Comparison of ENCODE assay signal across 21 cellular contexts in the genomic region with DNA sequence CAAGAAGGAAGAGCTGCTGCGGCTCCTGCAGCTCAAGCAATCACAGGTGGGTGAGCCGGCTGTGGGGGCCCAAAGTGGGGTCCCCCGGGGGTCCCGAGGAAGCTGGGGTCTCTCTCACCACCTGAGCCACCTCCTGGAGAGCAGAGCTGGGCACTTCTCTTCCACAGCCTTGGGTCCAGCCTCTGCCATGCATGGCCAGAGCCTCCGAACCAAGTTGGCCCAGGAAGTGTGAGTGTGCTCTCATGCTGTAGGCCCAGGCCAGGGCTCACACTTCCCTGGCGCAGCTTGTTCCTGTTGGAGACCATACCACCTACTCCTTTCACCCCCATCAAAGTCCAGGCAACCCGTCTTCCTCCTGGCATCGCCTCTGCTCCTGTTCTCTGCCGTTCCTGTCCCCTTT. TPM values are rescaled to one million over a fixed set of nuclear protein-coding genes. Genes with fewer than 3 reads are reported as not detected.
DNase-seq lines count a peak whose midpoint lies in the region; TF ChIP-seq lines count a peak whose summit lies in the region.
"Had no signal": no experiment of that assay in that cellular context is flagged by ENCODE, and none has a peak within 500 bp of the region (broad histone marks: within the 10 kb centered on the region; RNA-seq: fewer than 3 reads in every experiment).

No MANE protein-coding gene starts in this region.

- TF ChIP-seq CTCF in chondrocyte (IDR thresholded peaks at IDR 0.05) (no peak), sigmoid colon (IDR thresholded peaks at IDR 0.05) (no peak)

- no peak overlapping the region for H3K4ac ChIP-seq in neuronal stem cell (ENCODE audit: low read length)

- H3K36me3 ChIP-seq in neuronal stem cell (replicated peaks in 1 of 2; ENCODE audit: control insufficient read depth in 2 of 2, insufficient read depth in 2 of 2, low read length in 2 of 2), result no peaks in the 10 kb centered on the region
- peaks cover 0 to 14% (median 3%) of the 10 kb centered on the region in 4 donors for H3K36me3 ChIP-seq in sigmoid colon
- H3K36me3 ChIP-seq: BE2C; BLaER1 treated with 17β-estradiol and CSF1 and Interleukin-3, amounts not matched to agents 10 nM and 100 nM had no signal

- H2AFZ ChIP-seq in neuronal stem cell (ENCODE audit: low read length), result no peak overlapping the region
- H2AFZ ChIP-seq: GM23338 had no signal

- peaks cover 76% of the 10 kb centered on the region for H3K27me3 Mint-ChIP-seq in chondrocyte (ENCODE audit: low read depth)

- no peak for TF ChIP-seq POLR2A in sigmoid colon (IDR thresholded peaks at IDR 0.05)

- peaks cover 0 to 38% (median 0%) of the 10 kb centered on the region in 3 experiments for H3K27me3 ChIP-seq in neuronal stem cell (ENCODE audit: control insufficient read depth in 3 of 3, insufficient read depth in 3 of 3, low read depth in 1 of 3, low read length in 3 of 3)
- no peaks in the 10 kb centered on the region for H3K27me3 ChIP-seq in sigmoid colon
- H3K27me3 ChIP-seq: BE2C; BLaER1 treated with 17β-estradiol and CSF1 and Interleukin-3, amounts not matched to agents 10 nM and 100 nM had no signal

- H2BK15ac ChIP-seq in neuronal stem cell (ENCODE audit: low read length), result peak overlapping the region; percentile 62

- no peak overlapping the region for H3K27ac ChIP-seq in neuronal stem cell (replicated peaks; ENCODE audit: low read length)
- H3K27ac ChIP-seq in sigmoid colon, result peak overlapping the region in 3 of 4 donors; percentile 83 to 95 (median 91)
- H3K27ac ChIP-seq: A549; BLaER1 treated with 17β-estradiol and CSF1 and Interleukin-3, amounts not matched to agents 10 nM and 100 nM had no signal

- DNase-seq in chondrocyte (ENCODE audit: low spot score), result peak; percentile 65
- DNase-seq in neuronal stem cell (ENCODE audit: low spot score), result no peak
- no peak for DNase-seq in sigmoid colon
- DNase-seq in stimulated activated CD8-positive, alpha-beta memory T cell treated with anti-CD3 and anti-CD28 coated beads, Interleukin-4, amount 100 ng/mL, for 48 hours, result no peak
- no peak for DNase-seq in NCI-H226
- DNase-seq in activated CD4-positive, CD25-positive, alpha-beta regulatory T cell (lab: John Stamatoyannopoulos, UW), result no peak
- DNase-seq: 8988T; ACHN; AML-193; BE2C; Calu3; CD4-positive, alpha-beta T cell; COR-L47; DMS53; DMS79 treated with DMSO at 0.1 percent for 48 hours; GF-D8; H9 had no signal

- H3K27ac Mint-ChIP-seq in chondrocyte (ENCODE audit: unreplicated experiment), result no peak overlapping the region
- H3K27ac Mint-ChIP-seq: CD14-positive monocyte; CD4-positive, alpha-beta T cell; GM23338 had no signal

- H3K18ac ChIP-seq in neuronal stem cell (ENCODE audit: low read length), result peak overlapping the region; percentile 16

- H3K9ac ChIP-seq in neuronal stem cell (ENCODE audit: low read depth, low read length, poor library complexity), result no peak overlapping the region
- H3K9ac ChIP-seq: BLaER1 treated with 17β-estradiol and CSF1 and Interleukin-3, amounts not matched to agents 10 nM and 100 nM had no signal

- H4K8ac ChIP-seq in neuronal stem cell (ENCODE audit: low read depth, low read length), result no peak overlapping the region

- no peak overlapping the region for H3K4me2 ChIP-seq in neuronal stem cell (ENCODE audit: insufficient read depth, low read length, poor library complexity, severe bottlenecking)
- H3K4me2 ChIP-seq: A549; BLaER1 treated with 17β-estradiol and CSF1 and Interleukin-3, amounts not matched to agents 10 nM and 100 nM; GM23338 had no signal

- WGBS in neuronal stem cell (ENCODE audit: extremely low coverage in 2 of 2, insufficient read length in 2 of 2, insufficient replicate concordance in 1 of 2), 2 donors, result no CpG with 5 or more reads among the region's 9 CpGs
- WGBS in sigmoid colon, 2 donors, result 67 to 76% methylated on average over 9 of the region's 9 CpGs

- H3K23ac ChIP-seq in neuronal stem cell (ENCODE audit: low read depth, low read length, poor library complexity), result no peak overlapping the region

- no peak overlapping the region for H2BK12ac ChIP-seq in neuronal stem cell (ENCODE audit: low read length)

- H3K4me1 Mint-ChIP-seq in chondrocyte (ENCODE audit: low read depth), result peaks cover 8% of the 10 kb centered on the region
- H3K4me1 Mint-ChIP-seq: CD14-positive monocyte had no signal

- H2AK5ac ChIP-seq in neuronal stem cell (ENCODE audit: low read depth, low read length), result peak overlapping the region; percentile 35

- intact Hi-C loops in sigmoid colon (cut with DNase I), result loop anchor here (2.0 to 5.0 kb wide), 2 partner anchors 14 to 42 kb away; no protein-coding TSS in a partner anchor

- H3K4me1 ChIP-seq in neuronal stem cell (ENCODE audit: control insufficient read depth in 2 of 2, insufficient read depth in 1 of 2, low read depth in 1 of 2, low read length in 2 of 2) (peaks cover 0 to 1% of the 10 kb centered on the region in 2 donors), sigmoid colon (peaks cover 0 to 95% (median 84%) of the 10 kb centered on the region in 4 donors)
- H3K4me1 ChIP-seq: A549; BLaER1 treated with 17β-estradiol and CSF1 and Interleukin-3, amounts not matched to agents 10 nM and 100 nM had no signal

- no peak overlapping the region for H3K4me3 Mint-ChIP-seq in chondrocyte (ENCODE audit: unreplicated experiment)
- H3K4me3 Mint-ChIP-seq: CD14-positive monocyte; CD4-positive, alpha-beta T cell; GM23338; H9 had no signal

- no peak overlapping the region for H2BK120ac ChIP-seq in neuronal stem cell (ENCODE audit: low read depth, low read length)

- H3K9me3 ChIP-seq in neuronal stem cell (replicated peaks in 1 of 2; ENCODE audit: control insufficient read depth in 2 of 2, insufficient read depth in 1 of 2, low read depth in 1 of 2, low read length in 2 of 2) (no peaks in the 10 kb centered on the region), sigmoid colon (no peaks in the 10 kb centered on the region)
- H3K9me3 ChIP-seq: A549; BE2C; BLaER1 treated with 17β-estradiol and CSF1 and Interleukin-3, amounts not matched to agents 10 nM and 100 nM had no signal

- no peak for TF ChIP-seq EP300 in sigmoid colon (IDR thresholded peaks at IDR 0.05)

- peaks cover under 1% of the 10 kb centered on the region for H3K36me3 Mint-ChIP-seq in chondrocyte (ENCODE audit: low read depth)
- H3K36me3 Mint-ChIP-seq: CD14-positive monocyte had no signal

- H3K79me1 ChIP-seq in neuronal stem cell (ENCODE audit: low read depth, low read length), result no peaks in the 10 kb centered on the region

- peak overlapping the region in 1 of 2 donors; percentile 8 for H3K4me3 ChIP-seq in neuronal stem cell (ENCODE audit: low read length in 2 of 2)
- no peak overlapping the region for H3K4me3 ChIP-seq in sigmoid colon
- H3K4me3 ChIP-seq: A549; BLaER1 treated with 17β-estradiol and CSF1 and Interleukin-3, amounts not matched to agents 10 nM and 100 nM; GM23338 had no signal

- H2BK5ac ChIP-seq in neuronal stem cell (ENCODE audit: low read length), result no peak overlapping the region

- H3K9me3 Mint-ChIP-seq in chondrocyte (ENCODE audit: low read depth), result no peaks in the 10 kb centered on the region
- H3K9me3 Mint-ChIP-seq: CD14-positive monocyte; CD4-positive, alpha-beta T cell; GM23338; H9 had no signal

- H3K14ac ChIP-seq in neuronal stem cell (ENCODE audit: low read length), result no peak overlapping the region

- no peak overlapping the region for H4K91ac ChIP-seq in neuronal stem cell (ENCODE audit: low read depth, low read length, poor library complexity)

RNA-seq across cellular contexts. Expression of a gene that starts 19.7 kb away (rescaled TPM):
- total RNA-seq in chondrocyte (0.05 to 0.36 TPM (median 0.10 TPM) in 3 replicates), sigmoid colon (100 to 1,000 TPM in 1 of 4 donors, 10 to 100 TPM in 2, 1 to 10 TPM in 1; 8.2 to 106 (median 35.7) TPM)
- 0.42 TPM for polyA plus RNA-seq in neuronal stem cell (2013, experiment 1 of 2)
- polyA plus RNA-seq in neuronal stem cell (2013, experiment 2 of 2), result 0.24 TPM
- 10 to 100 TPM in 1 of 3 donors, 1 to 10 TPM in 2; 3.6 to 44.0 (median 6.0) TPM for polyA plus RNA-seq in sigmoid colon
- total RNA-seq: Calu3; CD4-positive, alpha-beta T cell had no signal
- polyA plus RNA-seq: CD14-positive monocyte had no signal
